ENCODE assay signal across 16 cellular contexts in genomic region chr11:34649597-34649996, GRCh38. TPM values are rescaled to one million over a fixed set of nuclear protein-coding genes. Genes with fewer than 3 reads are reported as not detected.
A peak's percentile ranks its signal among the peaks of the same experiment; 100 is the strongest.
DNase-seq lines count a peak whose midpoint lies in the region; ATAC-seq and TF ChIP-seq lines count a peak whose summit lies in the region.
"Had no signal": no experiment of that assay in that cellular context is flagged by ENCODE, and none has a peak within 500 bp of the region (broad histone marks: within the 10 kb centered on the region; RNA-seq: fewer than 3 reads in every experiment).

No MANE protein-coding gene starts in this region.

- no peaks in the 10 kb centered on the region for H3K9me3 Mint-ChIP-seq in activated B cell treated with CpG ODN at 0.5 μM for 24 hours
- no peaks in the 10 kb centered on the region for H3K9me3 Mint-ChIP-seq in naive thymus-derived CD4-positive, alpha-beta T cell

- no peak overlapping the region for H2BK15ac ChIP-seq in IMR-90 (ENCODE audit: low read depth, low read length)

- H3K4me1 Mint-ChIP-seq in activated B cell treated with CpG ODN at 0.5 μM for 24 hours: peaks cover 48% of the 10 kb centered on the region
- peaks cover 13 to 46% (median 32%) of the 10 kb centered on the region in 7 donors for H3K4me1 Mint-ChIP-seq in naive thymus-derived CD4-positive, alpha-beta T cell

- no peak for DNase-seq in IMR-90
- no peak for DNase-seq in activated B cell treated with CpG ODN at 0.5 μM for 24 hours
- DNase-seq in naive thymus-derived CD4-positive, alpha-beta T cell: no peak
- DNase-seq in NCI-H510A (lab: John Stamatoyannopoulos, UW): no peak
- no peak for DNase-seq in NCI-H226
- no peak for DNase-seq in cardiac septum (ENCODE audit: low spot score)
- no peak for DNase-seq in retina
- DNase-seq: DND-41, GDM1, NCI-H187 treated with DMSO at 0.1 percent for 48 hours, NCI-H446 treated with DMSO at 0.1 percent for 48 hours, NCI-H774, SJCRH30 had no signal

- H3K4me2 ChIP-seq in IMR-90 (ENCODE audit: low read depth, low read length): no peak overlapping the region
- H3K4me2 ChIP-seq: BLaER1 had no signal

- dilution Hi-C loops in IMR-90 (cut with HindIII; ENCODE audit: low sequenced_read_pairs, unreplicated experiment): no loop called here

- H2BK20ac ChIP-seq in IMR-90 (ENCODE audit: low read depth, low read length): peak overlapping the region; percentile 43; the same call in 1 of the 2 replicates

- H3K9ac ChIP-seq in IMR-90 (ENCODE audit: low read depth, low read length): no peak overlapping the region
- H3K9ac ChIP-seq: BLaER1 had no signal

- POLR2A ChIA-PET in IMR-90 (lab: Charles Lee; ENCODE audit: unreplicated experiment) (no interaction called here), activated B cell treated with CpG ODN at 0.5 μM for 24 hours (lab: Charles Lee) (interaction anchor here (1.3 to 5.3 kb wide), 6 partner anchors 10 to 63 kb away, joined by 5 to 37 read pairs (median 10); partner anchors contain the start of gene EHF)
- POLR2A ChIA-PET in naive thymus-derived CD4-positive, alpha-beta T cell (lab: Charles Lee): interaction anchor here (1.7 kb wide), 1 partner anchor 16 kb away, joined by 6 read pairs; no protein-coding TSS in a partner anchor

- H3K36me3 Mint-ChIP-seq in activated B cell treated with CpG ODN at 0.5 μM for 24 hours (ENCODE audit: low read depth): no peaks in the 10 kb centered on the region
- H3K36me3 Mint-ChIP-seq in naive thymus-derived CD4-positive, alpha-beta T cell: no peaks in the 10 kb centered on the region

- no peaks in the 10 kb centered on the region for H3K27me3 ChIP-seq in IMR-90 (ENCODE audit: control insufficient read depth, insufficient read depth, low read length)
- H3K27me3 ChIP-seq in naive thymus-derived CD4-positive, alpha-beta T cell (ENCODE audit: control insufficient read depth in 2 of 2, insufficient read depth in 2 of 2, low read length in 2 of 2): no peaks in the 10 kb centered on the region
- H3K27me3 ChIP-seq: BLaER1, SJCRH30 had no signal

- no peak overlapping the region for H3K4ac ChIP-seq in IMR-90 (ENCODE audit: low read depth, low read length)

- TF ChIP-seq RAD21 in IMR-90 (IDR thresholded peaks at IDR 0.05; ENCODE audit: low read length): no peak

- H3K4me3 ChIP-seq in IMR-90 (ENCODE audit: insufficient read depth, low read depth, low read length): no peak overlapping the region
- peak overlapping the region; percentile 5 for H3K4me3 ChIP-seq in naive thymus-derived CD4-positive, alpha-beta T cell (ENCODE audit: low read length)
- H3K4me3 ChIP-seq: BLaER1, SJCRH30 had no signal

- no peak overlapping the region for H3K4me3 Mint-ChIP-seq in activated B cell treated with CpG ODN at 0.5 μM for 24 hours
- H3K4me3 Mint-ChIP-seq in naive thymus-derived CD4-positive, alpha-beta T cell: peak overlapping the region in 1 of 10 donors; percentile 92

- TF ChIP-seq POLR2A in IMR-90 (IDR thresholded peaks at IDR 0.05; ENCODE audit: low read depth, low read length): no peak

- no CpG with 5 or more reads among the region's 2 CpGs for WGBS in IMR-90 (ENCODE audit: extremely low coverage in 2 of 2, insufficient read length in 1 of 2), 2 experiments

- ATAC-seq in IMR-90 (ENCODE audit: low read depth) (no peak), activated B cell treated with CpG ODN at 0.5 μM for 24 hours (ENCODE audit: low read depth) (no peak)
- ATAC-seq in naive thymus-derived CD4-positive, alpha-beta T cell: no peak

- H3K14ac ChIP-seq in IMR-90 (replicated peaks; ENCODE audit: low read depth, low read length): peak overlapping the region; percentile 16; the same call in 1 of the 2 replicates

- H2AFZ ChIP-seq in IMR-90 (replicated peaks; ENCODE audit: low read length, poor library complexity): no peak overlapping the region

- H3K18ac ChIP-seq in IMR-90 (ENCODE audit: low read depth, low read length): no peak overlapping the region

- no peaks in the 10 kb centered on the region for H3K36me3 ChIP-seq in IMR-90 (ENCODE audit: control insufficient read depth, insufficient read depth, low read length)
- no peaks in the 10 kb centered on the region for H3K36me3 ChIP-seq in naive thymus-derived CD4-positive, alpha-beta T cell (ENCODE audit: control insufficient read depth in 2 of 3, insufficient read depth in 3 of 3, low read length in 3 of 3)
- H3K36me3 ChIP-seq: BLaER1, SJCRH30 had no signal

- no peaks in the 10 kb centered on the region for H4K20me1 ChIP-seq in IMR-90 (ENCODE audit: insufficient read depth, low read length)
- H4K20me1 ChIP-seq: BLaER1 had no signal

- H3K23ac ChIP-seq in IMR-90 (ENCODE audit: low read depth, low read length): no peak overlapping the region

- in situ Hi-C loops in IMR-90 (cut with MboI; ENCODE audit: low sequenced_read_pairs): no loop called here

- no peak overlapping the region for H4K5ac ChIP-seq in IMR-90 (ENCODE audit: low read depth, low read length)

- peak overlapping the region; percentile 48 for H3K27ac ChIP-seq in C4-2B
- no peak overlapping the region for H3K27ac ChIP-seq in IMR-90 (ENCODE audit: insufficient read depth, low read length)
- no peak overlapping the region for H3K27ac ChIP-seq in naive thymus-derived CD4-positive, alpha-beta T cell (ENCODE audit: low read depth, low read length)
- H3K27ac ChIP-seq: BLaER1, SJCRH30 had no signal

- H2AK9ac ChIP-seq in IMR-90 (replicated peaks; ENCODE audit: low read depth, low read length, poor library complexity): no peak overlapping the region

- H3K79me1 ChIP-seq in IMR-90 (ENCODE audit: low read depth in 1 of 2, low read length in 2 of 2): no peaks in the 10 kb centered on the region

- H2BK120ac ChIP-seq in IMR-90 (ENCODE audit: low read depth, low read length): peak overlapping the region; percentile 41; the same call in 1 of the 2 replicates

- H3K56ac ChIP-seq in IMR-90 (ENCODE audit: extremely low read depth, insufficient read depth, low read length): no peak overlapping the region

- TF ChIP-seq CTCF in C4-2B (conservative IDR thresholded peaks at IDR 0.05) (no peak), IMR-90 (conservative IDR thresholded peaks at IDR 0.05; ENCODE audit: low read depth, low read length) (no peak), activated B cell treated with CpG ODN at 0.5 μM for 24 hours (IDR thresholded peaks at IDR 0.05) (no peak)

- no peak overlapping the region for H2BK5ac ChIP-seq in IMR-90 (ENCODE audit: low read depth, low read length, poor library complexity, severe bottlenecking)

- no peaks in the 10 kb centered on the region for H3K9me3 ChIP-seq in IMR-90 (ENCODE audit: control insufficient read depth, insufficient read depth, low read length)
- H3K9me3 ChIP-seq in naive thymus-derived CD4-positive, alpha-beta T cell (ENCODE audit: control insufficient read depth in 2 of 3, low read length in 3 of 3): no peaks in the 10 kb centered on the region
- H3K9me3 ChIP-seq: BLaER1, SJCRH30 had no signal

- peaks cover 20% of the 10 kb centered on the region for H3K4me1 ChIP-seq in IMR-90 (ENCODE audit: control insufficient read depth, insufficient read depth, low read length)
- H3K4me1 ChIP-seq in naive thymus-derived CD4-positive, alpha-beta T cell (ENCODE audit: control insufficient read depth in 2 of 2, insufficient read depth in 2 of 2, low read length in 2 of 2): peaks cover 21 to 30% of the 10 kb centered on the region in 2 donors
- H3K4me1 ChIP-seq: BLaER1, SJCRH30 had no signal

- CTCF ChIA-PET in IMR-90 (lab: Yijun Ruan, JAX) (no interaction called here), activated B cell treated with CpG ODN at 0.5 μM for 24 hours (lab: Charles Lee) (interaction anchor here (2.4 kb wide), 1 partner anchor 63 kb away, joined by 23 read pairs; no protein-coding TSS in a partner anchor)
- CTCF ChIA-PET in naive thymus-derived CD4-positive, alpha-beta T cell (lab: Charles Lee): interaction anchor here (0.6 kb wide), 1 partner anchor 836 kb away, joined by 3 read pairs; no protein-coding TSS in a partner anchor

- H3K9me1 ChIP-seq in IMR-90 (ENCODE audit: insufficient read depth, low read length): peaks cover 25% of the 10 kb centered on the region

- intact Hi-C loops in IMR-90 (cut with micrococcal nuclease): no loop called here
- intact Hi-C loops in activated B cell treated with CpG ODN at 0.5 μM for 24 hours (cut with micrococcal nuclease): no loop called here
- intact Hi-C loops in naive thymus-derived CD4-positive, alpha-beta T cell (cut with micrococcal nuclease): no loop called here
- intact Hi-C loops in cardiac septum (cut with DNase I): no loop called here

- H3K27me3 Mint-ChIP-seq in activated B cell treated with CpG ODN at 0.5 μM for 24 hours: no peaks in the 10 kb centered on the region
- peaks cover 0 to 82% (median 31%) of the 10 kb centered on the region in 5 donors for H3K27me3 Mint-ChIP-seq in naive thymus-derived CD4-positive, alpha-beta T cell

- H3K27ac Mint-ChIP-seq in activated B cell treated with CpG ODN at 0.5 μM for 24 hours: peak overlapping the region; percentile 91
- H3K27ac Mint-ChIP-seq in naive thymus-derived CD4-positive, alpha-beta T cell: peak overlapping the region in 3 of 9 donors; percentile 73 to 94 (median 88)

- no peak overlapping the region for H4K8ac ChIP-seq in IMR-90 (ENCODE audit: low read depth in 2 of 2, low read length in 2 of 2)

- H4K91ac ChIP-seq in IMR-90 (ENCODE audit: insufficient read depth, low read depth, low read length): no peak overlapping the region

- BruUV-seq in IMR-90 (replicated peaks; lab: Mats Ljungman, UMichigan): no TSS peak

- peak overlapping the region; percentile 39; the same call in 1 of the 2 replicates for H2AK5ac ChIP-seq in IMR-90 (ENCODE audit: low read depth, low read length)

TF ChIP-seq in IMR-90, 13 proteins besides CTCF, POLR2A, EP300 and RAD21:
- TF ChIP-seq MXI1 (IDR thresholded peaks at IDR 0.05; ENCODE audit: borderline replicate concordance, low read depth, low read length) (no peak), NFE2L2 (IDR thresholded peaks at IDR 0.05; ENCODE audit: low read depth, low read length) (no peak)

RNA-seq across cellular contexts. Expression of gene EHF, which starts 28.7 kb away (rescaled TPM):
- under 0.01 TPM in 1 of 2 replicates, not detected in the other for total RNA-seq in IMR-90 (2012; rRNA removed)
- polyA plus RNA-seq in IMR-90 (2012; rRNA removed): not detected in 2 replicates
- not detected in 2 replicates for polyA plus RNA-seq in IMR-90 (2012; cell fraction: cytosol; rRNA removed)
- polyA plus RNA-seq in IMR-90 (2012; cell fraction: nucleus; rRNA removed; ENCODE audit: low replicate concordance): not detected in 2 replicates
- 1.1 and 1.4 TPM in 2 replicates for total RNA-seq in activated B cell treated with CpG ODN at 0.5 μM for 24 hours
- total RNA-seq in naive thymus-derived CD4-positive, alpha-beta T cell: under 1 TPM in 1 of 5 experiments, not detected in 4; 0.20 TPM
- not detected for polyA plus RNA-seq in naive thymus-derived CD4-positive, alpha-beta T cell
- total RNA-seq in cardiac septum: 0.08 TPM
- total RNA-seq: H1, SJCRH30 had no signal
- polyA plus RNA-seq: H1 had no signal
